In the genomic region with DNA sequence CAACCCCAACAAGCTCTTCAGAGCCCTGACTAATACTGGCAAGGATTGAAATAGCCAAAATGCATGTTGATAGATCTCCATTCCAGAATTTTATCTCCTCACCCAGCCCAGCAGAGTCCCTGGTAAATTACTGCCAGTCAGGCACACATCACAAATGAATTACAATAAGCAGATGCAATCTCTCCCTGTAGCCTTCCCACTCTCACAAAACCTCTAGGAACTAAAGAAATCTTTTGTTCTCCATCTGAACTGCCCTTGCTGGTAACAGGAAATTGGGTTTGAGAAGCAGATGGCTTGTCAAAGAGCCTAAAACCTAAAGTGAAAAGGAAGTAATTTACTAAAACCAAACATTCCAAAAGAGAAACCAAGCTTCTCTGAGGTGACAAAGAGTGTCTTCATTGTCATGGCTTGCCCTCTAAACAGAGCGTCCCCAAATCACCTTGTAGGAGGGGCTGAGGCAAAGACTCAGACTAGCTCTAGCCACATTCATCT, we compare ENCODE assay signal across 8 cellular contexts. TPM values are rescaled to one million over a fixed set of nuclear protein-coding genes. Genes with fewer than 3 reads are reported as not detected.
DNase-seq lines count a peak whose midpoint lies in the region; ATAC-seq and TF ChIP-seq lines count a peak whose summit lies in the region.

No MANE protein-coding gene starts in this region.

- no peak overlapping the region for H2BK12ac ChIP-seq in H9 (ENCODE audit: insufficient read length, low read depth, low read length)

- H3K9ac ChIP-seq in H9 (ENCODE audit: extremely low read depth, insufficient read length, low read length): peak overlapping the region; percentile 28

- H4K91ac ChIP-seq in H9 (ENCODE audit: insufficient read length, low read depth, low read length): no peak overlapping the region

- no peak overlapping the region for H3K18ac ChIP-seq in H9 (ENCODE audit: insufficient read length, low read depth, low read length)

- DNase-seq in EH (ENCODE audit: low read depth): peak; percentile 25
- no peak for DNase-seq in H9
- DNase-seq in iPS-NIHi11 (ENCODE audit: low spot score): peak; percentile 19
- DNase-seq in NCI-H2029 (lab: John Stamatoyannopoulos, UW): no peak
- DNase-seq in tibial artery: no peak
- no peak for DNase-seq in NCI-H128 (lab: John Stamatoyannopoulos, UW; ENCODE audit: unreplicated experiment)
- no peak for DNase-seq in NCI-H345 treated with DMSO at 0.1 percent for 48 hours (lab: John Stamatoyannopoulos, UW; ENCODE audit: unreplicated experiment)

- H3K27ac ChIP-seq in H9 (ENCODE audit: insufficient read length, low read depth, low read length) (peak overlapping the region; percentile 88), tibial artery (no peak overlapping the region)

- H3K4me3 ChIP-seq in tibial artery: no peak overlapping the region

- no peak for TF ChIP-seq CTCF in H9 (conservative IDR thresholded peaks at IDR 0.05)
- TF ChIP-seq CTCF in tibial artery (IDR thresholded peaks at IDR 0.05): no peak

- H3K4me1 Mint-ChIP-seq in H9: peaks cover 31 to 43% of the 10 kb centered on the region in 2 experiments

- intact Hi-C loops in tibial artery (cut with DNase I; ENCODE audit: low total_unique reads): no loop called here

- H3K79me1 ChIP-seq in H9 (ENCODE audit: insufficient read depth, low read depth, low read length, poor library complexity, severe bottlenecking): no peaks in the 10 kb centered on the region

- no peak overlapping the region for H2BK20ac ChIP-seq in H9 (ENCODE audit: low read depth, low read length, poor library complexity, severe bottlenecking)

- ATAC-seq in SK-N-SH treated with all-trans-retinoic acid at 6 μM for 48 hours: peak; percentile 80

- H3K79me2 ChIP-seq in H9 (ENCODE audit: insufficient read depth, low read length): no peaks in the 10 kb centered on the region

- H3K27me3 ChIP-seq in H9 (ENCODE audit: insufficient read depth, low read length): no peaks in the 10 kb centered on the region
- no peaks in the 10 kb centered on the region for H3K27me3 ChIP-seq in tibial artery

- H4K20me1 ChIP-seq in H9 (ENCODE audit: control insufficient read depth, insufficient read depth, insufficient read length): no peaks in the 10 kb centered on the region

- no peaks in the 10 kb centered on the region for H3K27me3 Mint-ChIP-seq in H9 (ENCODE audit: low read depth)

- H2BK5ac ChIP-seq in H9 (ENCODE audit: insufficient read length, low read length): no peak overlapping the region

- peak overlapping the region in 1 of 2 experiments; percentile 42; a peak in 1 of 5 replicates for H3K4me3 Mint-ChIP-seq in H9

- peaks cover 0 to 6% (median 2%) of the 10 kb centered on the region in 3 experiments; a peak in 4 of 7 replicates for H3K36me3 Mint-ChIP-seq in H9 (ENCODE audit: insufficient read depth in 1 of 3, low read depth in 3 of 3)

- no peak overlapping the region for H3K4ac ChIP-seq in H9 (ENCODE audit: low read depth, low read length)

- H3K56ac ChIP-seq in H9 (ENCODE audit: insufficient read length, low read depth, low read length): no peak overlapping the region

- no peaks in the 10 kb centered on the region for H3K36me3 ChIP-seq in tibial artery

- H3K4me1 ChIP-seq in H9 (ENCODE audit: insufficient read depth, low read length) (peaks cover 4% of the 10 kb centered on the region; the same call in 1 of the 2 replicates), tibial artery (no peaks in the 10 kb centered on the region)

- no peaks in the 10 kb centered on the region for H3K9me3 ChIP-seq in H9 (ENCODE audit: control insufficient read depth, low read depth, low read length)
- no peaks in the 10 kb centered on the region for H3K9me3 ChIP-seq in tibial artery

- peak overlapping the region; percentile 11 for H3K4me2 ChIP-seq in H9 (ENCODE audit: insufficient read depth, insufficient read length, low read length)

- H3K23ac ChIP-seq in H9 (ENCODE audit: insufficient read length, low read depth, low read length): no peak overlapping the region

- H3K9me3 Mint-ChIP-seq in H9: no peaks in the 10 kb centered on the region

- no peak overlapping the region for H4K8ac ChIP-seq in H9 (replicated peaks; ENCODE audit: insufficient read length, low read depth, low read length)

- H4K5ac ChIP-seq in H9 (ENCODE audit: insufficient read length, low read depth, low read length): no peak overlapping the region

- no CpG with 5 or more reads among the region's 1 CpG for WGBS in H9 (ENCODE audit: extremely low coverage, insufficient read length, low lambda C conversion rate)

- H2AK5ac ChIP-seq in H9 (ENCODE audit: insufficient read length, low read length): no peak overlapping the region

- H3K27ac Mint-ChIP-seq in H9: peak overlapping the region; percentile 21 to 92 (median 76)

- no peak overlapping the region for H3T11ph ChIP-seq in H9 (ENCODE audit: low read length)

- no peak overlapping the region for H2AFZ ChIP-seq in H9 (ENCODE audit: low read length)

- no peaks in the 10 kb centered on the region for H3K23me2 ChIP-seq in H9 (ENCODE audit: insufficient read length, low read depth, low read length, poor library complexity, severe bottlenecking)

- peak overlapping the region; percentile 28; the same call in 1 of the 2 replicates for H3K14ac ChIP-seq in H9 (ENCODE audit: insufficient read depth, low read length)

- H2BK15ac ChIP-seq in H9 (ENCODE audit: low read depth, low read length): no peak overlapping the region

- H2BK120ac ChIP-seq in H9 (ENCODE audit: low read depth, low read length, poor library complexity, severe bottlenecking): no peak overlapping the region

TF ChIP-seq in SK-N-SH treated with all-trans-retinoic acid at 6 μM for 48 hours, 23 proteins besides CTCF, POLR2A, EP300 and RAD21:
- peak; percentile 80 for TF ChIP-seq ISL1 (CRISPR knock-in tag; IDR thresholded peaks at IDR 0.05)
- no peak for TF ChIP-seq OSR1 (CRISPR knock-in tag; IDR thresholded peaks at IDR 0.05)
- TF ChIP-seq, protein P1, sequence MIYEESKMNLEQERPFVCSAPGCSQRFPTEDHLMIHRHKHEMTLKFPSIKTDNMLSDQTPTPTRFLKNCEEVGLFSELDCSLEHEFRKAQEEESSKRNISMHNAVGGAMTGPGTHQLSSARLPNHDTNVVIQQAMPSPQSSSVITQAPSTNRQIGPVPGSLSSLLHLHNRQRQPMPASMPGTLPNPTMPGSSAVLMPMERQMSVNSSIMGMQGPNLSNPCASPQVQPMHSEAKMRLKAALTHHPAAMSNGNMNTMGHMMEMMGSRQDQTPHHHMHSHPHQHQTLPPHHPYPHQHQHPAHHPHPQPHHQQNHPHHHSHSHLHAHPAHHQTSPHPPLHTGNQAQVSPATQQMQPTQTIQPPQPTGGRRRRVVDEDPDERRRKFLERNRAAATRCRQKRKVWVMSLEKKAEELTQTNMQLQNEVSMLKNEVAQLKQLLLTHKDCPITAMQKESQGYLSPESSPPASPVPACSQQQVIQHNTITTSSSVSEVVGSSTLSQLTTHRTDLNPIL (CRISPR knock-in tag; IDR thresholded peaks at IDR 0.05; ENCODE audit: low read depth): peak; percentile 42; the same call in 1 of the 2 replicates
- TF ChIP-seq ESRRG (CRISPR knock-in tag; IDR thresholded peaks at IDR 0.05): 0 out of 2 replicates have a peak, but pooled peaks have one; percentile 54
- TF ChIP-seq, protein P2, sequence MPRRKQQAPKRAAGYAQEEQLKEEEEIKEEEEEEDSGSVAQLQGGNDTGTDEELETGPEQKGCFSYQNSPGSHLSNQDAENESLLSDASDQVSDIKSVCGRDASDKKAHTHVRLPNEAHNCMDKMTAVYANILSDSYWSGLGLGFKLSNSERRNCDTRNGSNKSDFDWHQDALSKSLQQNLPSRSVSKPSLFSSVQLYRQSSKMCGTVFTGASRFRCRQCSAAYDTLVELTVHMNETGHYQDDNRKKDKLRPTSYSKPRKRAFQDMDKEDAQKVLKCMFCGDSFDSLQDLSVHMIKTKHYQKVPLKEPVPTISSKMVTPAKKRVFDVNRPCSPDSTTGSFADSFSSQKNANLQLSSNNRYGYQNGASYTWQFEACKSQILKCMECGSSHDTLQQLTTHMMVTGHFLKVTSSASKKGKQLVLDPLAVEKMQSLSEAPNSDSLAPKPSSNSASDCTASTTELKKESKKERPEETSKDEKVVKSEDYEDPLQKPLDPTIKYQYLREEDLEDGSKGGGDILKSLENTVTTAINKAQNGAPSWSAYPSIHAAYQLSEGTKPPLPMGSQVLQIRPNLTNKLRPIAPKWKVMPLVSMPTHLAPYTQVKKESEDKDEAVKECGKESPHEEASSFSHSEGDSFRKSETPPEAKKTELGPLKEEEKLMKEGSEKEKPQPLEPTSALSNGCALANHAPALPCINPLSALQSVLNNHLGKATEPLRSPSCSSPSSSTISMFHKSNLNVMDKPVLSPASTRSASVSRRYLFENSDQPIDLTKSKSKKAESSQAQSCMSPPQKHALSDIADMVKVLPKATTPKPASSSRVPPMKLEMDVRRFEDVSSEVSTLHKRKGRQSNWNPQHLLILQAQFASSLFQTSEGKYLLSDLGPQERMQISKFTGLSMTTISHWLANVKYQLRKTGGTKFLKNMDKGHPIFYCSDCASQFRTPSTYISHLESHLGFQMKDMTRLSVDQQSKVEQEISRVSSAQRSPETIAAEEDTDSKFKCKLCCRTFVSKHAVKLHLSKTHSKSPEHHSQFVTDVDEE (CRISPR knock-in tag; IDR thresholded peaks at IDR 0.05): peak; percentile 90
- TF ChIP-seq TCF4 (CRISPR knock-in tag; IDR thresholded peaks at IDR 0.05; ENCODE audit: borderline replicate concordance): peak; percentile 44
- no peak for TF ChIP-seq ZNF70 (CRISPR knock-in tag; IDR thresholded peaks at IDR 0.05)

RNA-seq across cellular contexts. Expression of a gene that starts 59.5 kb away (rescaled TPM):
- total RNA-seq in H9 (2021): 21.1 and 21.8 TPM in 2 replicates

Comparison
In these comparisons a context has a peak if more than half of its experiments do, and no peak if none do; other contexts are left out.
1. DNase-seq: peak in EH (single experiment) and iPS-NIHi11 (single experiment); none in H9 (single experiment), NCI-H2029 (single experiment), tibial artery (0 of 2), NCI-H128 (single experiment) and NCI-H345 treated with DMSO at 0.1 percent for 48 hours (single experiment).